22 cellular contexts compared by ENCODE assay signal in the genomic region with DNA sequence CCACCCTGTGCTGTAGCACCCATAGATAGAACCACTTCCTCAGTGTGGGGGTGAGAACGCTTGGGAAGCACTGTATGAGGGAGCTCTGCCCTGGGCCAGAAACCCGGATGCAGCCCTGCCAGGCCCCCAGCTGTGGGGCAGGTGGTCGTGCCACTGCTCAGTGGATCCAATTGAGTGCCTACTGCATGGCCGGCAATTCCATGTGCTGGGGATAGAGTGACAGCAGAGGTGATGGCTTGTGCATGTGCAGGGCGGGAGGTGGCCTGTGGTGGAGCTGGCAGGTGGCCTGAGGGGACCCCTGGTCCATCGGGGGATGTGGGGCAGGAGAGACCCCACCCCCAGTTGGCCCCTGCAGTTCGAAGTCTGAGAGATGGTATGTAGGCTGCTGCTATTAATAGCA.
DNase-seq lines count a peak whose midpoint lies in the region; ATAC-seq lines count a peak whose summit lies in the region.
"Had no signal": no experiment of that assay in that cellular context is flagged by ENCODE, and none has a peak within 500 bp of the region (broad histone marks: within the 10 kb centered on the region; RNA-seq: fewer than 3 reads in every experiment).

No MANE protein-coding gene starts in this region.

- H2BK120ac ChIP-seq in neuronal stem cell (ENCODE audit: low read depth, low read length), result no peak overlapping the region

- H2AFZ ChIP-seq in neuronal stem cell (ENCODE audit: low read length), result no peak overlapping the region

- no peaks in the 10 kb centered on the region; a peak in 2 of 22 replicates for H3K36me3 ChIP-seq in BLaER1 treated with 17β-estradiol and CSF1 and Interleukin-3, amounts not matched to agents 10 nM and 100 nM
- H3K36me3 ChIP-seq in neuronal stem cell (replicated peaks in 1 of 2; ENCODE audit: control insufficient read depth in 2 of 2, insufficient read depth in 2 of 2, low read length in 2 of 2), result no peaks in the 10 kb centered on the region
- H3K36me3 ChIP-seq: BE2C had no signal

- whole genome bisulfite sequencing in neuronal stem cell (ENCODE audit: extremely low coverage in 2 of 2, insufficient read length in 2 of 2, insufficient replicate concordance in 1 of 2), 2 donors, result no CpG with 5 or more reads among the region's 7 CpGs

- H3K14ac ChIP-seq in neuronal stem cell (ENCODE audit: low read length), result no peak overlapping the region

- H3K4me1 ChIP-seq in BLaER1 treated with 17β-estradiol and CSF1 and Interleukin-3, amounts not matched to agents 10 nM and 100 nM, result peaks cover 0 to 69% (median 54%) of the 10 kb centered on the region in 10 experiments; a peak in 18 of 20 replicates
- peaks cover 1 to 13% of the 10 kb centered on the region in 2 donors for H3K4me1 ChIP-seq in neuronal stem cell (ENCODE audit: control insufficient read depth in 2 of 2, insufficient read depth in 1 of 2, low read depth in 1 of 2, low read length in 2 of 2)

- no peak overlapping the region for H3K9ac ChIP-seq in BLaER1 treated with 17β-estradiol and CSF1 and Interleukin-3, amounts not matched to agents 10 nM and 100 nM
- H3K9ac ChIP-seq in neuronal stem cell (ENCODE audit: low read depth, low read length, poor library complexity), result no peak overlapping the region

- H4K20me1 ChIP-seq in BLaER1 treated with 17β-estradiol and CSF1 and Interleukin-3, amounts not matched to agents 10 nM and 100 nM, result peaks cover 0 to 12% (median 0%) of the 10 kb centered on the region in 11 experiments; a peak in 2 of 22 replicates

- H3K4me3 ChIP-seq in BLaER1 treated with 17β-estradiol and CSF1 and Interleukin-3, amounts not matched to agents 10 nM and 100 nM, result no peak overlapping the region
- peak overlapping the region in 1 of 2 donors; percentile 23 for H3K4me3 ChIP-seq in neuronal stem cell (ENCODE audit: low read length in 2 of 2)
- H3K4me3 ChIP-seq: GM12878 had no signal

- H3K79me1 ChIP-seq in neuronal stem cell (ENCODE audit: low read depth, low read length), result no peaks in the 10 kb centered on the region

- no peak overlapping the region for H2BK15ac ChIP-seq in neuronal stem cell (ENCODE audit: low read length)

- H3K27ac ChIP-seq in BLaER1 treated with 17β-estradiol and CSF1 and Interleukin-3, amounts not matched to agents 10 nM and 100 nM, result no peak overlapping the region
- H3K27ac ChIP-seq in neuronal stem cell (replicated peaks; ENCODE audit: low read length), result no peak overlapping the region

- H3K4ac ChIP-seq in neuronal stem cell (ENCODE audit: low read length), result no peak overlapping the region

- H4K8ac ChIP-seq in neuronal stem cell (ENCODE audit: low read depth, low read length), result no peak overlapping the region

- peaks cover 39 to 52% (median 47%) of the 10 kb centered on the region in 11 experiments for H3K9me3 ChIP-seq in BLaER1 treated with 17β-estradiol and CSF1 and Interleukin-3, amounts not matched to agents 10 nM and 100 nM (replicated peaks in 1 of 11)
- H3K9me3 ChIP-seq in neuronal stem cell (replicated peaks in 1 of 2; ENCODE audit: control insufficient read depth in 2 of 2, insufficient read depth in 1 of 2, low read depth in 1 of 2, low read length in 2 of 2), result peaks cover 3% of the 10 kb centered on the region in 2 donors
- H3K9me3 ChIP-seq: BE2C had no signal

- no peak overlapping the region for H4K91ac ChIP-seq in neuronal stem cell (ENCODE audit: low read depth, low read length, poor library complexity)

- H2BK12ac ChIP-seq in neuronal stem cell (ENCODE audit: low read length), result no peak overlapping the region

- H3K23ac ChIP-seq in neuronal stem cell (ENCODE audit: low read depth, low read length, poor library complexity), result no peak overlapping the region

- no peak overlapping the region for H2BK5ac ChIP-seq in neuronal stem cell (ENCODE audit: low read length)

- peak overlapping the region; percentile 40 for H3K18ac ChIP-seq in neuronal stem cell (ENCODE audit: low read length)

- peaks cover 0 to 15% (median 0%) of the 10 kb centered on the region in 11 experiments; a peak in 2 of 22 replicates for H3K27me3 ChIP-seq in BLaER1 treated with 17β-estradiol and CSF1 and Interleukin-3, amounts not matched to agents 10 nM and 100 nM
- H3K27me3 ChIP-seq in neuronal stem cell (ENCODE audit: control insufficient read depth in 3 of 3, insufficient read depth in 3 of 3, low read depth in 1 of 3, low read length in 3 of 3), result peaks cover 0 to 6% (median 0%) of the 10 kb centered on the region in 3 experiments
- H3K27me3 ChIP-seq: BE2C had no signal

- intact Hi-C loops in posterior vena cava (cut with DNase I), result no loop called here

- no peak for DNase-seq in neuronal stem cell (ENCODE audit: low spot score)
- DNase-seq in posterior vena cava (ENCODE audit: low spot score), result peak; percentile 64
- DNase-seq in HuH-7 (ENCODE audit: low spot score), result no peak
- DNase-seq: 8988T; ACHN; BE2C; C1 segment of cervical spinal cord; CD4-positive, alpha-beta memory T cell; CD4-positive, CD25-positive, alpha-beta regulatory T cell; CD8-positive, alpha-beta memory T cell; COR-L47; DMS 273 treated with DMSO at 0.1 percent for 48 hours; DMS153; DMS53; DMS79; DND-41; EL; GDM1 had no signal

- ATAC-seq in GM21367 (IDR thresholded peaks at IDR 0.05; ENCODE audit: unreplicated experiment), result no peak
- ATAC-seq in GM19463 (IDR thresholded peaks at IDR 0.05; ENCODE audit: unreplicated experiment), result no peak
- ATAC-seq: GM12878 had no signal

- peak overlapping the region in 9 of 11 experiments; percentile 20 to 90 (median 50); a peak in 16 of 22 replicates for H3K4me2 ChIP-seq in BLaER1 treated with 17β-estradiol and CSF1 and Interleukin-3, amounts not matched to agents 10 nM and 100 nM
- no peak overlapping the region for H3K4me2 ChIP-seq in neuronal stem cell (ENCODE audit: insufficient read depth, low read length, poor library complexity, severe bottlenecking)

- H2AK5ac ChIP-seq in neuronal stem cell (ENCODE audit: low read depth, low read length), result no peak overlapping the region
